Comparison of ENCODE assay signal across 17 cellular contexts in the genomic region with DNA sequence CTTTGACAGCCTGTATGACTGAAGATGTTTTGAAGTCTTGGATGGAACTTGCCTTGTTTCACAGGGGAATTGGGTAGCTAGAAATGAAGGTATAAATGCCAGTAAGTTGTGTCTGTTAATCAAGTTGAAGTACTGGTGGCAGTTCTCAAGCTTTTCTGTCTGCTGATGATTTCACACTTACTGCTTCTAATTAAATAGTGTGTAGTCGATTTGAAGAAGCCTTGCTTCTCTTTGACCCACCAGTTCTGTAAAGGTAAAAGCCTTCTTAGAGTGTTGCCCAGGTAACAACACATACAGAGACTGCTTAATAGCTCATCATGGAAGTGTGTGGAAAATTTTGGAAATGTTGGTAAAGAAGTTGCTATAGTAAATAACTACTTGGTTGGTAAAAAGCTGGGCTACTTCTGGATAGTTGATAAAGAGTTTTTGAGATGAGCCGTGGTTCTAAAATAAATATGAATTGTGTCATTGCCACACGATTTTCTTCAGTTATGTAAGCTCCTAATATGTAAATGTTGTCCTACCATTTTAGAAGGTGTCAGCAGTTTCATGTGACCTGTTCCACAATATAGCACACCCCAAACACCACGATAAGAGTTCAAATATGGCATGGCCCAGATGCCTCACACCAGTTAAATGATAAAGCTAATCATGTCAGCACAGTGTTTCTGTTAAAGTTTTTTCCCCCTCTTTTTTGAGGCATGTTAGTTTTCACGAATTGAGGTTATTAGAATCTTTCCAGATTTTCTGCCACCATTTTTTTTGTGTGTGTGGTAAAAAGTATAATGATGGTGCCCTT. TPM values are rescaled to one million over a fixed set of nuclear protein-coding genes. Genes with fewer than 3 reads are reported as not detected.
DNase-seq lines count a peak whose midpoint lies in the region; ATAC-seq, FAIRE-seq and TF ChIP-seq lines count a peak whose summit lies in the region.
"Had no signal": no experiment of that assay in that cellular context is flagged by ENCODE, and none has a peak within 500 bp of the region (broad histone marks: within the 10 kb centered on the region; RNA-seq: fewer than 3 reads in every experiment).

No MANE protein-coding gene starts in this region.

- CTCF ChIA-PET in A549 (lab: Yijun Ruan, JAX) = interaction anchor here (1.0 to 2.3 kb wide), 2 partner anchors 34 to 51 kb away, joined by 3 to 5 read pairs; no protein-coding TSS in a partner anchor

- no peak for ATAC-seq in A549
- ATAC-seq in T-helper 17 cell = peak; percentile 32
- ATAC-seq in left cardiac atrium = peak; percentile 55 to 62
- no peak for ATAC-seq in GM18858 (IDR thresholded peaks at IDR 0.05; ENCODE audit: unreplicated experiment)

- no peak overlapping the region for H3K4me3 Mint-ChIP-seq in T-helper 17 cell

- H3K36me3 Mint-ChIP-seq in T-helper 17 cell (ENCODE audit: low read depth) = no peaks in the 10 kb centered on the region

- H3K27ac ChIP-seq in A549 = no peak overlapping the region
- H3K27ac ChIP-seq: VCaP had no signal

- TF ChIP-seq POLR2A in A549 (IDR thresholded peaks at IDR 0.05; ENCODE audit: low read length) = no peak

- WGBS in A549 (ENCODE audit: missing lambda C conversion rate) = 72% methylated on average over 5 of the region's 5 CpGs

- TF ChIP-seq EP300 in A549 (IDR thresholded peaks at IDR 0.05) = no peak

- TF ChIP-seq CTCF in A549 (IDR thresholded peaks at IDR 0.05) = no peak

- intact Hi-C loops in left cardiac atrium (cut with DNase I) = no loop called here

- H3K4me1 Mint-ChIP-seq in T-helper 17 cell = peaks cover 54% of the 10 kb centered on the region

- H3K4me3 ChIP-seq in A549 = no peak overlapping the region
- H3K4me3 ChIP-seq: HAP-1 had no signal

- no peaks in the 10 kb centered on the region for H3K4me1 ChIP-seq in A549
- H3K4me1 ChIP-seq: HAP-1 had no signal

- POLR2A ChIA-PET in A549 (lab: Yijun Ruan, JAX) = no interaction called here

- no peak overlapping the region for H3K4me2 ChIP-seq in A549

- no peak overlapping the region for H3K27ac Mint-ChIP-seq in T-helper 17 cell

- TF ChIP-seq RAD21 in A549 (conservative IDR thresholded peaks at IDR 0.05 in 1 of 2, IDR thresholded peaks at IDR 0.05 in 1 of 2) = no peak

- no peaks in the 10 kb centered on the region for H3K27me3 Mint-ChIP-seq in T-helper 17 cell

- DNase-seq in A549 (ENCODE audit: low read depth in 1 of 2, low spot score in 1 of 2) = no peak
- no peak for DNase-seq in GM18507 (ENCODE audit: extremely low spot score, insufficient read length, low read depth)
- no peak for DNase-seq in T-helper 17 cell
- no peak for DNase-seq in left cardiac atrium
- no peak for DNase-seq in activated CD4-positive, alpha-beta T cell treated with anti-CD3 and anti-CD28 coated beads for 1 hour
- DNase-seq in NCI-H2081 (lab: John Stamatoyannopoulos, UW) = no peak
- no peak for DNase-seq in NCI-H774 (lab: John Stamatoyannopoulos, UW)
- DNase-seq: activated T-cell treated with anti-CD3 and anti-CD28 coated beads for 4 hours; foreskin melanocyte; NCI-H1694; NCI-H69; stimulated activated CD4-positive, alpha-beta T cell treated with anti-CD3 and anti-CD28 coated beads, Interleukin-4, amount 100 ng/mL, for 24 hours; stimulated activated naive CD4-positive, alpha-beta T cell treated with Interleukin-2 at 50 U/mL for 16 hours had no signal

- FAIRE-seq in A549 (lab: Jason Lieb, UNC) (no peak), GM18507 (lab: Jason Lieb, UNC) (peak; percentile 56)
- FAIRE-seq: keratinocyte had no signal

- no peaks in the 10 kb centered on the region for H3K9me3 ChIP-seq in A549
- H3K9me3 ChIP-seq in T-helper 17 cell (ENCODE audit: control insufficient read depth, low read length, poor library complexity, severe bottlenecking) = no peaks in the 10 kb centered on the region
- H3K9me3 ChIP-seq: HAP-1 had no signal

TF ChIP-seq in A549, 52 proteins besides CTCF, POLR2A, EP300 and RAD21:
- TF ChIP-seq MAFK (IDR thresholded peaks at IDR 0.05; ENCODE audit: partially characterized antibody) (peak; percentile 77), FOSL2 (IDR thresholded peaks at IDR 0.05) (no peak), FOSL2 (CRISPR knock-in tag; IDR thresholded peaks at IDR 0.05) (no peak)

RNA-seq across cellular contexts. Expression of a gene that starts 7.4 kb away (rescaled TPM):
- polyA plus RNA-seq in A549 (2011; rRNA removed) (15.8 and 18.6 TPM in 2 replicates), A549 (2017; fragmentation: RNase III; extraction: RNeasy Plus Mini Kit Qiagen cat#74134 plus additional on column Dnase treatment) (7.6 to 8.2 TPM (median 8.0 TPM) in 3 replicates)
- polyA plus RNA-seq in A549 (2012; cell fraction: cytosol; rRNA removed) = 3.8 and 4.5 TPM in 2 replicates
- polyA plus RNA-seq in A549 (2012; cell fraction: nucleus; rRNA removed) = 3.8 and 5.5 TPM in 2 replicates
- polyA minus RNA-seq in A549 (2011; rRNA and poly(A)+ RNA removed) = 35.9 and 44.4 TPM in 2 replicates
- total RNA-seq in T-helper 17 cell (100 to 1,000 TPM; 112 to 120 TPM), left cardiac atrium (100 to 1,000 TPM; 134 to 145 TPM)

Comparison
In these comparisons a context has a peak if more than half of its experiments do, and no peak if none do; other contexts are left out.
1. ATAC-seq: peak in T-helper 17 cell (single experiment) and left cardiac atrium (2 of 2); none in A549 (0 of 2) and GM18858 (single experiment).